Comparison of ENCODE assay signal across 16 cellular contexts in the genomic region with DNA sequence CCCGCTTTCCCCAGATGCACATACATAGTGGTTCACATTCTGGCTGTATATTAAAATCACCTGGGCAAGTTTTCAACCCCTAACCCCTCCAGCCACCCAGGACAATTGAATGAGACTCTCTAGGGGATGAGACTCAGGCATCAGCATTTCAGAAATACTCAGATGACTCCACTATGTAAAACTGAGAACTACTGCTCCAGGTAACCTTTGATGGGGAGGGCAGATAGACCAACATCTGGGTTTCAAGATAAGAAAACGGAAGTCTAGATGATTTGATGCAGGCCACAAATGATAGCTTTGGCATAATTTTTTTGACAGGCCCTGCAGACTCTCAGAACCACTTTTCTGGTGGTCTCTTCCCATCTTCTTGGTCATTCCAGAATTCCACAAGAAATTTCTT.
DNase-seq lines count a peak whose midpoint lies in the region; ATAC-seq and TF ChIP-seq lines count a peak whose summit lies in the region.
"Had no signal": no experiment of that assay in that cellular context is flagged by ENCODE, and none has a peak within 500 bp of the region (broad histone marks: within the 10 kb centered on the region; RNA-seq: fewer than 3 reads in every experiment).

No MANE protein-coding gene starts in this region.

- H3K4me3 Mint-ChIP-seq in naive thymus-derived CD8-positive, alpha-beta T cell = no peak overlapping the region

- no peak overlapping the region for H3K27ac ChIP-seq in RWPE1
- H3K27ac ChIP-seq: parathyroid adenoma had no signal

- peaks cover 0 to 6% (median 0%) of the 10 kb centered on the region in 9 donors for H3K9me3 Mint-ChIP-seq in naive thymus-derived CD8-positive, alpha-beta T cell

- peaks cover 0 to 14% (median 0%) of the 10 kb centered on the region in 4 donors for H3K4me1 Mint-ChIP-seq in naive thymus-derived CD8-positive, alpha-beta T cell

- TF ChIP-seq CTCF in GM06990 (IDR thresholded peaks at IDR 0.05; ENCODE audit: insufficient read depth, low read length, poor library complexity, severe bottlenecking) (no peak), RWPE1 (conservative IDR thresholded peaks at IDR 0.05; ENCODE audit: low read depth) (no peak)

- CTCF ChIA-PET in RWPE1 (lab: Yijun Ruan, JAX) = interaction anchor here (0.6 to 0.8 kb wide), 2 partner anchors 11 to 282 kb away, joined by 3 to 4 read pairs; no protein-coding TSS in a partner anchor

- H3K4me3 ChIP-seq in GM06990 (replicated peaks; ENCODE audit: low read depth, low read length) = no peak overlapping the region

- H3K36me3 ChIP-seq in GM06990 (ENCODE audit: control insufficient read depth, insufficient read depth, low read length) = no peaks in the 10 kb centered on the region

- ATAC-seq in GM18909 (IDR thresholded peaks at IDR 0.05; ENCODE audit: poor library complexity, unreplicated experiment) (peak; percentile 54), HG02623 (IDR thresholded peaks at IDR 0.05; ENCODE audit: unreplicated experiment) (peak; percentile 48), HG03460 (IDR thresholded peaks at IDR 0.05; ENCODE audit: unreplicated experiment) (peak; percentile 58), GM19324 (IDR thresholded peaks at IDR 0.05; ENCODE audit: low FRiP score, unreplicated experiment) (no peak)
- ATAC-seq in naive thymus-derived CD8-positive, alpha-beta T cell = no peak

- POLR2A ChIA-PET in naive thymus-derived CD8-positive, alpha-beta T cell (lab: Charles Lee) = no interaction called here
- POLR2A ChIA-PET in RWPE1 (lab: Yijun Ruan, JAX; ENCODE audit: low non-redundant PET) = no interaction called here

- no peaks in the 10 kb centered on the region for H3K36me3 Mint-ChIP-seq in naive thymus-derived CD8-positive, alpha-beta T cell

- H3K27me3 ChIP-seq in GM06990 (replicated peaks; ENCODE audit: control insufficient read depth, insufficient read depth, low read length) = peaks cover 2% of the 10 kb centered on the region; the same call in 1 of the 2 replicates

- no peak overlapping the region for H3K27ac Mint-ChIP-seq in naive thymus-derived CD8-positive, alpha-beta T cell

- peaks cover 3 to 23% (median 11%) of the 10 kb centered on the region in 5 donors for H3K27me3 Mint-ChIP-seq in naive thymus-derived CD8-positive, alpha-beta T cell

- DNase-seq in GM06990 (ENCODE audit: extremely low read depth, insufficient read length) (peak; percentile 15), COLO668 (lab: John Stamatoyannopoulos, UW; ENCODE audit: unreplicated experiment) (no peak), RWPE1 (ENCODE audit: low spot score) (no peak)
- no peak for DNase-seq in naive thymus-derived CD8-positive, alpha-beta T cell
- DNase-seq: ACHN; mesendoderm; MV-4-11; RPMI8226; stimulated activated CD4-positive, alpha-beta T cell treated with anti-CD3 and anti-CD28 coated beads, Interleukin-15, amount 100 ng/mL, for 24 hours; stimulated activated CD8-positive, alpha-beta memory T cell treated with anti-CD3 and anti-CD28 coated beads, Interleukin-4, amount 100 ng/mL, for 48 hours; T-helper 9 cell had no signal

Comparison
In these comparisons a context has a peak if more than half of its experiments do, and no peak if none do; other contexts are left out.
1. ATAC-seq: peak in GM18909 (single experiment), HG02623 (single experiment) and HG03460 (single experiment); none in naive thymus-derived CD8-positive, alpha-beta T cell (0 of 2) and GM19324 (single experiment).